18 cellular contexts compared by ENCODE assay signal in the genomic region with DNA sequence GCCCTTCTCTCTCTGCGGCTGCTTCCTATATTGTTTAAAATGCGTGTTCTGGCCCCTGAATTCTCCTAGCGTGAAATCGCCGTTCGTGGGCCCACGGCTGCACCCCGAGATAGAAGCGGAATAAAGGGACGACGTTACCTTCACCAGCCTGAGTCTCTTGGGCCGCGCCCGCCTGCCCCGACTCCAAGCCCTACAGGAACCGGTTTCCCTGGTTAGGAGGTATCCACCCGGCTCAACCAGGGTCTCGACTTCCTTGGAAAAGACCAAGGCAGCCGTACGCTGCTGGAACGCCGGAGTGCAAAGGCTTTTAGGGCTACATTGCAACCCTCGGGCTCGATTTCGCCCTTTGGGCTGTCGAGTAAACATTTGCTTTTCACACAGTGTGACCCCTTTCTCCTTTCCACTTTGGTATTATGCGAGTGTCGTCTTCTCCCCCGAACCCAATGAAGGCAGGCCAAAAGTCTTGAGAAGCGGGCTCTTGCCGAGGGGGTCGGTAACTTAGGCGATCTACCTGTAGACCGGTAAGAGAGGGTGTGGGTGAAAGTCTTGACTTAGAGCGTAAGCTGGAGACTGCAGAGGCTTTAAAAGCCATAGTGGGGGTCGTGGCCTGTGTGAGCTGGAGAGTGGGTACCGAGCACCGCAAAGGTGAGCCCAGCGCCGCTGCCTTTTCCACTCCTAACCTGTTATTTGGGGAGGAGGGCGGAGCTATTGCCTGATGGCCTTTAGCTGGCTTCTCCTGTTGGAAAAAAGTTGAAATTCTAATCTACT. TPM values are rescaled to one million over a fixed set of nuclear protein-coding genes. Genes with fewer than 3 reads are reported as not detected.
DNase-seq lines count a peak whose midpoint lies in the region; ATAC-seq and TF ChIP-seq lines count a peak whose summit lies in the region.
"Had no signal": no experiment of that assay in that cellular context is flagged by ENCODE, and none has a peak within 500 bp of the region (broad histone marks: within the 10 kb centered on the region; RNA-seq: fewer than 3 reads in every experiment).

No MANE protein-coding gene starts in this region.

- ATAC-seq in natural killer cell treated with Interleukin-12 subunit alpha and Interleukin-12 subunit beta and Interleukin-15 and Interleukin-18, amount 100 ng/mL, for 72 hours, result no peak
- no peak for ATAC-seq in natural killer cell
- ATAC-seq in naive B cell (ENCODE audit: low read depth in 2 of 2), result no peak
- no peak for ATAC-seq in HG03571 (IDR thresholded peaks at IDR 0.05; ENCODE audit: unreplicated experiment)
- ATAC-seq: body of pancreas, left colon, pancreas had no signal

- no peak for DNase-seq in natural killer cell treated with Interleukin-12 subunit alpha and Interleukin-12 subunit beta and Interleukin-15 and Interleukin-18, amount 100 ng/mL, for 72 hours (ENCODE audit: low spot score)
- DNase-seq in natural killer cell, result no peak
- peak; percentile 38 for DNase-seq in endothelial cell (ENCODE audit: low spot score)
- DNase-seq in naive B cell, result no peak
- no peak for DNase-seq in mammary epithelial cell
- no peak for DNase-seq in NCI-H1092 treated with DMSO at 0.1 percent for 48 hours (lab: John Stamatoyannopoulos, UW)
- no peak for DNase-seq in activated CD4-positive, CD25-positive, alpha-beta regulatory T cell (lab: John Stamatoyannopoulos, UW)
- DNase-seq: activated CD4-positive, alpha-beta memory T cell treated with anti-CD3 and anti-CD28 coated beads for 36 hours; activated gamma-delta T cell; body of pancreas; effector CD4-positive, alpha-beta T cell; foreskin fibroblast; left colon; NCI-H146; stimulated activated CD4-positive, alpha-beta T cell treated with anti-CD3 and anti-CD28 coated beads, Interleukin-15, amount 100 ng/mL, for 24 hours; T-helper 9 cell had no signal

- H4K20me1 ChIP-seq in mammary epithelial cell (ENCODE audit: insufficient read depth, low read length), result no peaks in the 10 kb centered on the region

- H3K27ac ChIP-seq in mammary epithelial cell (ENCODE audit: insufficient read depth, low read depth, low read length), result no peak overlapping the region
- H3K27ac ChIP-seq: body of pancreas, pancreas had no signal

- CTCF ChIA-PET in mammary epithelial cell (lab: Charles Lee; ENCODE audit: low non-redundant PET), result no interaction called here

- H3K27ac Mint-ChIP-seq in natural killer cell treated with Interleukin-12 subunit alpha and Interleukin-12 subunit beta and Interleukin-15 and Interleukin-18, amount 100 ng/mL, for 72 hours, result no peak overlapping the region
- no peak overlapping the region for H3K27ac Mint-ChIP-seq in natural killer cell
- peak overlapping the region; percentile 84 for H3K27ac Mint-ChIP-seq in endothelial cell (ENCODE audit: unreplicated experiment)
- no peak overlapping the region for H3K27ac Mint-ChIP-seq in naive B cell
- H3K27ac Mint-ChIP-seq: activated CD4-positive, alpha-beta memory T cell treated with anti-CD3 and anti-CD28 coated beads for 36 hours had no signal

- no peak overlapping the region for H3K9ac ChIP-seq in mammary epithelial cell (ENCODE audit: insufficient read depth, low read length)

- 41% methylated on average over 29 of the region's 41 CpGs for WGBS in mammary epithelial cell (ENCODE audit: low coverage, missing lambda C conversion rate)

- intact Hi-C loops in natural killer cell (cut with micrococcal nuclease) (no loop called here), mammary epithelial cell (cut with micrococcal nuclease) (no loop called here)

- peaks cover 4 to 6% of the 10 kb centered on the region in 2 donors for H3K4me1 Mint-ChIP-seq in natural killer cell treated with Interleukin-12 subunit alpha and Interleukin-12 subunit beta and Interleukin-15 and Interleukin-18, amount 100 ng/mL, for 72 hours (ENCODE audit: low read depth in 2 of 2)
- peaks cover under 1 to 6% of the 10 kb centered on the region in 2 donors for H3K4me1 Mint-ChIP-seq in natural killer cell
- peaks cover 52% of the 10 kb centered on the region for H3K4me1 Mint-ChIP-seq in endothelial cell (ENCODE audit: unreplicated experiment)
- peaks cover 5 to 21% (median 8%) of the 10 kb centered on the region in 3 donors for H3K4me1 Mint-ChIP-seq in naive B cell

- BruUV-seq in mammary epithelial cell (replicated peaks; lab: Mats Ljungman, UMichigan), result no TSS peak

- peaks cover 25 to 47% of the 10 kb centered on the region in 2 donors for H3K27me3 Mint-ChIP-seq in natural killer cell treated with Interleukin-12 subunit alpha and Interleukin-12 subunit beta and Interleukin-15 and Interleukin-18, amount 100 ng/mL, for 72 hours
- H3K27me3 Mint-ChIP-seq in natural killer cell (ENCODE audit: low read depth in 2 of 2), result peaks cover 36 to 42% of the 10 kb centered on the region in 2 donors
- H3K27me3 Mint-ChIP-seq in endothelial cell (ENCODE audit: unreplicated experiment), result peaks cover 19% of the 10 kb centered on the region
- H3K27me3 Mint-ChIP-seq in naive B cell, result peaks cover 34 to 50% (median 36%) of the 10 kb centered on the region in 3 donors

- H3K4me3 Mint-ChIP-seq in natural killer cell treated with Interleukin-12 subunit alpha and Interleukin-12 subunit beta and Interleukin-15 and Interleukin-18, amount 100 ng/mL, for 72 hours, result peak overlapping the region; percentile 25
- H3K4me3 Mint-ChIP-seq in natural killer cell, result no peak overlapping the region
- H3K4me3 Mint-ChIP-seq in endothelial cell (ENCODE audit: unreplicated experiment), result peak overlapping the region; percentile 99
- peak overlapping the region in 6 of 8 donors; percentile 18 to 86 (median 80) for H3K4me3 Mint-ChIP-seq in naive B cell

- peaks cover 68% of the 10 kb centered on the region for H3K27me3 ChIP-seq in mammary epithelial cell (ENCODE audit: insufficient read depth, low read length)

- in situ Hi-C loops in mammary epithelial cell (cut with MboI; ENCODE audit: low sequenced_read_pairs in 2 of 2), result no loop called here

- TF ChIP-seq CTCF in natural killer cell (IDR thresholded peaks at IDR 0.05) (no peak), endothelial cell (IDR thresholded peaks at IDR 0.05; ENCODE audit: unreplicated experiment) (no peak), mammary epithelial cell (conservative IDR thresholded peaks at IDR 0.05 in 1 of 2, IDR thresholded peaks at IDR 0.05 in 1 of 2; ENCODE audit: extremely low read depth in 1 of 2, insufficient read depth in 1 of 2, low read depth in 1 of 2, low read length in 2 of 2) (no peak)

- H3K9me3 Mint-ChIP-seq in natural killer cell treated with Interleukin-12 subunit alpha and Interleukin-12 subunit beta and Interleukin-15 and Interleukin-18, amount 100 ng/mL, for 72 hours, result no peaks in the 10 kb centered on the region
- H3K9me3 Mint-ChIP-seq in natural killer cell (no peaks in the 10 kb centered on the region), endothelial cell (ENCODE audit: unreplicated experiment) (no peaks in the 10 kb centered on the region), naive B cell (no peaks in the 10 kb centered on the region)
- H3K9me3 Mint-ChIP-seq: activated CD4-positive, alpha-beta memory T cell treated with anti-CD3 and anti-CD28 coated beads for 36 hours had no signal

- no peak overlapping the region for H3K4me3 ChIP-seq in mammary epithelial cell (replicated peaks in 1 of 3; ENCODE audit: insufficient read depth in 1 of 3, low read depth in 2 of 3, low read length in 3 of 3)
- H3K4me3 ChIP-seq: body of pancreas, pancreas had no signal

- dilution Hi-C loops in mammary epithelial cell (cut with HindIII; ENCODE audit: low sequenced_read_pairs), result no loop called here

- H3K9me3 ChIP-seq in mammary epithelial cell (replicated peaks; ENCODE audit: insufficient read depth, low read length), result peaks cover 16% of the 10 kb centered on the region
- H3K9me3 ChIP-seq: pancreas had no signal

- H3K4me2 ChIP-seq in mammary epithelial cell (ENCODE audit: insufficient read depth, low read depth, low read length), result no peak overlapping the region

- H3K36me3 ChIP-seq in mammary epithelial cell (ENCODE audit: insufficient read depth, low read length), result no peaks in the 10 kb centered on the region
- H3K36me3 ChIP-seq: pancreas had no signal

- H2AFZ ChIP-seq in mammary epithelial cell (ENCODE audit: low read depth, low read length), result no peak overlapping the region

- peaks cover 4% of the 10 kb centered on the region for H3K4me1 ChIP-seq in mammary epithelial cell (ENCODE audit: insufficient read depth, low read length)

- no peaks in the 10 kb centered on the region for H3K79me2 ChIP-seq in mammary epithelial cell (ENCODE audit: insufficient read depth, low read length)

- no peaks in the 10 kb centered on the region for H3K36me3 Mint-ChIP-seq in natural killer cell treated with Interleukin-12 subunit alpha and Interleukin-12 subunit beta and Interleukin-15 and Interleukin-18, amount 100 ng/mL, for 72 hours
- H3K36me3 Mint-ChIP-seq in natural killer cell (no peaks in the 10 kb centered on the region), endothelial cell (ENCODE audit: low read depth, unreplicated experiment) (peaks cover 25% of the 10 kb centered on the region), naive B cell (no peaks in the 10 kb centered on the region)
- H3K36me3 Mint-ChIP-seq: activated CD4-positive, alpha-beta memory T cell treated with anti-CD3 and anti-CD28 coated beads for 36 hours had no signal

RNA-seq across cellular contexts. Expression of a gene that starts 2.0 kb away (rescaled TPM):
- not detected for total RNA-seq in natural killer cell treated with Interleukin-12 subunit alpha and Interleukin-12 subunit beta and Interleukin-15 and Interleukin-18, amount 100 ng/mL, for 72 hours
- total RNA-seq in natural killer cell (under 1 TPM in 1 of 3 donors, not detected in 2; 0.05 TPM), endothelial cell (ENCODE audit: unreplicated experiment) (74.0 TPM), mammary epithelial cell (under 1 TPM in 1 of 2 donors, not detected in 1; under 0.01 TPM)
- polyA plus RNA-seq in naive B cell (ENCODE audit: low read depth in 6 of 6) (not detected), mammary epithelial cell (0.01 TPM)
- not detected for polyA minus RNA-seq in mammary epithelial cell
- total RNA-seq: body of pancreas, left colon had no signal

Comparison
In these comparisons a context has a peak if more than half of its experiments do, and no peak if none do; other contexts are left out.
1. RNA of a gene that starts 2.0 kb away (total RNA-seq): 74.0 TPM in endothelial cell (single experiment); 0.05 TPM in natural killer cell, not detected in natural killer cell treated with Interleukin-12 subunit alpha and Interleukin-12 subunit beta and Interleukin-15 and Interleukin-18, amount 100 ng/mL, for 72 hours and under 0.01 TPM in mammary epithelial cell; every median in the first group is over 10 times any median in the second.